11 cellular contexts compared by ENCODE assay signal in the genomic region with DNA sequence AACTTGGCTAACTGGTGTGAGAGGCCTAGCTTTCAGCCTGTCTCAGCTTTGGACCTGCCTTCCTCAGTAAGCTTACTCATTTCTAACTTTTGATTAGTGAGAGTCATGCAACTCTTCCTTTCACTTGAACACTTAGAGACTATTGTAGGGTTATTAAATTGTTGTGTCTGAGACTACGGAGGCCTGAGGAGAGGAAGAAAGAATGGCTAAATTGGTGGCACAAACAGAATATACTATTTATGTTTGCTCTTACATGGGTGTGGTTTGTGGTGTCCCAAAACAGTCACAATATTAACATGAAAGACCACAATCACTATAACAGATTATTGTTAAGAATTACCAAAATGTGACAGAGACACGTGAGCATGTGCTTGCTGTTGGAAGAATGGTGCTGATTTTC.
DNase-seq lines count a peak whose midpoint lies in the region; ATAC-seq, FAIRE-seq and TF ChIP-seq lines count a peak whose summit lies in the region.
"Had no signal": no experiment of that assay in that cellular context is flagged by ENCODE, and none has a peak within 500 bp of the region (broad histone marks: within the 10 kb centered on the region; RNA-seq: fewer than 3 reads in every experiment).

No MANE protein-coding gene starts in this region.

- no peak for TF ChIP-seq CTCF in GM10266 (IDR thresholded peaks at IDR 0.05; ENCODE audit: control insufficient read depth, insufficient read depth, low read depth, missing control alignments)
- no peak for TF ChIP-seq CTCF in osteocyte (IDR thresholded peaks at IDR 0.05)

- ATAC-seq in GM19328 (IDR thresholded peaks at IDR 0.05; ENCODE audit: unreplicated experiment): peak; percentile 96
- peak; percentile 91 for ATAC-seq in HG02623 (IDR thresholded peaks at IDR 0.05; ENCODE audit: unreplicated experiment)
- peak; percentile 94 for ATAC-seq in HG03442 (IDR thresholded peaks at IDR 0.05; ENCODE audit: unreplicated experiment)

- H3K27ac Mint-ChIP-seq in osteocyte (ENCODE audit: unreplicated experiment): no peak overlapping the region
- H3K27ac Mint-ChIP-seq: activated CD4-positive, alpha-beta T cell treated with anti-CD3 and anti-CD28 coated beads, Interleukin-2, amount 10 ng/mL, durations not matched to agents 7 days and 5 days had no signal

- peaks cover 11% of the 10 kb centered on the region for H3K9me3 Mint-ChIP-seq in osteocyte (ENCODE audit: unreplicated experiment)

- no peak for FAIRE-seq in HTR-8/SVneo (lab: Jason Lieb, UNC)
- FAIRE-seq: astrocyte had no signal

- H3K4me1 Mint-ChIP-seq in osteocyte (ENCODE audit: unreplicated experiment): peaks cover 14% of the 10 kb centered on the region

- H3K4me3 Mint-ChIP-seq in osteocyte (ENCODE audit: unreplicated experiment): no peak overlapping the region
- H3K4me3 Mint-ChIP-seq: activated CD4-positive, alpha-beta T cell treated with anti-CD3 and anti-CD28 coated beads, Interleukin-2, amount 10 ng/mL, durations not matched to agents 7 days and 5 days had no signal

- no peaks in the 10 kb centered on the region for H3K27me3 Mint-ChIP-seq in osteocyte (ENCODE audit: unreplicated experiment)
- H3K27me3 Mint-ChIP-seq: activated CD4-positive, alpha-beta T cell treated with anti-CD3 and anti-CD28 coated beads, Interleukin-2, amount 10 ng/mL, durations not matched to agents 7 days and 5 days had no signal

- H3K36me3 Mint-ChIP-seq in osteocyte (ENCODE audit: unreplicated experiment): peaks cover 63% of the 10 kb centered on the region

- DNase-seq in GM10266 (ENCODE audit: extremely low spot score): peak; percentile 10
- DNase-seq in osteocyte (ENCODE audit: extremely low spot score, unreplicated experiment): no peak
- DNase-seq in HTR-8/SVneo (ENCODE audit: insufficient read length, low spot score): no peak
- DNase-seq in stimulated activated CD4-positive, alpha-beta T cell treated with anti-CD3 and anti-CD28 coated beads, Interleukin-15, amount 100 ng/mL, for 24 hours: no peak
- no peak for DNase-seq in NCI-H2081 (lab: John Stamatoyannopoulos, UW)
- DNase-seq: activated CD4-positive, alpha-beta T cell treated with anti-CD3 and anti-CD28 coated beads, Interleukin-2, amount 10 ng/mL, durations not matched to agents 7 days and 5 days; NCI-H187 had no signal
